Comparison of ENCODE assay signal across 8 cellular contexts in genomic region chr3:167941234-167941995, GRCh38.
DNase-seq lines count a peak whose midpoint lies in the region; FAIRE-seq and TF ChIP-seq lines count a peak whose summit lies in the region.
"Had no signal": no experiment of that assay in that cellular context is flagged by ENCODE, and none has a peak within 500 bp of the region (broad histone marks: within the 10 kb centered on the region; RNA-seq: fewer than 3 reads in every experiment).

No MANE protein-coding gene starts in this region.

- no peaks in the 10 kb centered on the region for H3K4me1 Mint-ChIP-seq in nephron progenitor cell

- H3K4me3 Mint-ChIP-seq in nephron progenitor cell = no peak overlapping the region

- no peaks in the 10 kb centered on the region for H3K27me3 Mint-ChIP-seq in nephron progenitor cell (ENCODE audit: low read depth, poor library complexity)

- H3K27ac Mint-ChIP-seq in nephron progenitor cell = no peak overlapping the region

- no peaks in the 10 kb centered on the region for H3K9me3 ChIP-seq in thyroid gland

- DNase-seq in HPDE6-E6E7 (ENCODE audit: extremely low spot score) (peak; percentile 4), SW480 (ENCODE audit: low spot score) (peak; percentile 81), cardiac septum (ENCODE audit: low spot score) (peak; percentile 75), thyroid gland (peak; percentile 3 to 6), GM12892 (ENCODE audit: insufficient read length) (no peak), activated gamma-delta T cell treated with Interleukin-2 at 50 U/mL for 16 hours (no peak), nephron progenitor cell (no peak)
- DNase-seq: NCI-H446 treated with DMSO at 0.1 percent for 48 hours had no signal

- WGBS in thyroid gland, 2 donors = 58 to 68% methylated on average over 7 of the region's 7 CpGs

- H3K36me3 ChIP-seq in thyroid gland = no peaks in the 10 kb centered on the region

- intact Hi-C loops in cardiac septum (cut with DNase I) (no loop called here), thyroid gland (cut with DNase I) (no loop called here)

- TF ChIP-seq POLR2A in thyroid gland (IDR thresholded peaks at IDR 0.05) (no peak), GM12892 (IDR thresholded peaks at IDR 0.05; ENCODE audit: low read depth, low read length) (no peak)

- no peak overlapping the region for H3K27ac ChIP-seq in thyroid gland

- H3K4me1 ChIP-seq in thyroid gland = no peaks in the 10 kb centered on the region

- TF ChIP-seq CTCF in thyroid gland (IDR thresholded peaks at IDR 0.05) (no peak), nephron progenitor cell (IDR thresholded peaks at IDR 0.05) (no peak)

- H3K27me3 ChIP-seq in thyroid gland = no peaks in the 10 kb centered on the region

- no peaks in the 10 kb centered on the region for H3K36me3 Mint-ChIP-seq in nephron progenitor cell (ENCODE audit: low read depth)

- FAIRE-seq in GM12892 (lab: Jason Lieb, UNC) = no peak

- no peak overlapping the region for H3K4me3 ChIP-seq in thyroid gland (replicated peaks in 1 of 3)

- H3K9me3 Mint-ChIP-seq in nephron progenitor cell = peaks cover 3% of the 10 kb centered on the region

Comparison
In these comparisons a context has a peak if more than half of its experiments do, and no peak if none do; other contexts are left out.
1. DNase-seq: peak in HPDE6-E6E7 (single experiment), SW480 (single experiment), cardiac septum (single experiment) and thyroid gland (2 of 2); none in GM12892 (single experiment), activated gamma-delta T cell treated with Interleukin-2 at 50 U/mL for 16 hours (single experiment) and nephron progenitor cell (single experiment).